In genomic region chr5:388266-389196, GRCh38 we compare ENCODE assay signal across 12 cellular contexts. TPM values are rescaled to one million over a fixed set of nuclear protein-coding genes. Genes with fewer than 3 reads are reported as not detected.
DNase-seq lines count a peak whose midpoint lies in the region; FAIRE-seq and TF ChIP-seq lines count a peak whose summit lies in the region.
"Had no signal": no experiment of that assay in that cellular context is flagged by ENCODE, and none has a peak within 500 bp of the region (broad histone marks: within the 10 kb centered on the region; RNA-seq: fewer than 3 reads in every experiment).

No MANE protein-coding gene starts in this region.

- in situ Hi-C loops in transverse colon (cut with MboI; ENCODE audit: low pct_ligation_motif_present in 1 of 4, low pct_unique_long_range_greater_than_20kb in 1 of 4, low sequenced_read_pairs in 3 of 4), result no loop called here

- peaks cover 11% of the 10 kb centered on the region for H3K9me3 Mint-ChIP-seq in chondrocyte (ENCODE audit: low read depth)

- TF ChIP-seq CTCF in GM10266 (IDR thresholded peaks at IDR 0.05; ENCODE audit: control insufficient read depth, insufficient read depth, low read depth, missing control alignments) (no peak), chondrocyte (IDR thresholded peaks at IDR 0.05) (no peak), transverse colon (IDR thresholded peaks at IDR 0.05) (no peak)

- no peak overlapping the region for H3K23ac ChIP-seq in trophoblast cell (ENCODE audit: low read length)

- H3K9me3 ChIP-seq in trophoblast cell (ENCODE audit: insufficient read depth, low read depth, low read length) (no peaks in the 10 kb centered on the region), small intestine (ENCODE audit: control insufficient read depth, low read depth) (no peaks in the 10 kb centered on the region), transverse colon (peaks cover 7 to 10% of the 10 kb centered on the region in 2 donors)

- intact Hi-C loops in transverse colon (cut with DNase I; ENCODE audit: low total_unique reads), result no loop called here

- no peak overlapping the region for H3K4ac ChIP-seq in trophoblast cell (ENCODE audit: low read depth, low read length)

- H2AFZ ChIP-seq in trophoblast cell (ENCODE audit: insufficient read depth, low read length, poor library complexity), result no peak overlapping the region

- no CpG with 5 or more reads among the region's 34 CpGs for whole genome bisulfite sequencing in trophoblast cell (ENCODE audit: extremely low coverage, insufficient coverage, insufficient read length)
- 77 to 87% (median 85%) methylated on average over 34 of the region's 34 CpGs for WGBS in small intestine, 3 donors
- 20 to 87% methylated on average over 1 to 27 of the region's 34 CpGs for WGBS in transverse colon (ENCODE audit: low coverage in 1 of 2), 2 donors

- H3K36me3 Mint-ChIP-seq in chondrocyte (ENCODE audit: low read depth), result peaks cover 15% of the 10 kb centered on the region

- H3K14ac ChIP-seq in trophoblast cell (ENCODE audit: low read length), result peak overlapping the region; percentile 60

- H2BK12ac ChIP-seq in trophoblast cell (ENCODE audit: low read length), result peak overlapping the region; percentile 13

- H3K27ac ChIP-seq in trophoblast cell (ENCODE audit: low read depth, low read length) (no peak overlapping the region), small intestine (ENCODE audit: low read depth in 1 of 2, low read length in 1 of 2) (no peak overlapping the region), transverse colon (no peak overlapping the region)

- H2AK5ac ChIP-seq in trophoblast cell (ENCODE audit: low read length), result peak overlapping the region; percentile 6

- no peaks in the 10 kb centered on the region for H3K36me3 ChIP-seq in trophoblast cell (ENCODE audit: control insufficient read depth in 1 of 2, insufficient read depth in 2 of 2, low read length in 2 of 2)
- no peaks in the 10 kb centered on the region for H3K36me3 ChIP-seq in small intestine (ENCODE audit: control insufficient read depth in 2 of 2, insufficient read depth in 2 of 2, low read length in 2 of 2)
- H3K36me3 ChIP-seq in transverse colon, result no peaks in the 10 kb centered on the region

- H3K4me1 ChIP-seq in trophoblast cell (ENCODE audit: control insufficient read depth in 1 of 2, insufficient read depth in 2 of 2, low read length in 2 of 2) (peaks cover 15 to 23% of the 10 kb centered on the region in 2 experiments), small intestine (ENCODE audit: control insufficient read depth in 2 of 2, insufficient read depth in 1 of 2, low read depth in 1 of 2, low read length in 1 of 2) (no peaks in the 10 kb centered on the region), transverse colon (peaks cover 0 to 10% (median 0%) of the 10 kb centered on the region in 4 donors)

- H3K79me1 ChIP-seq in trophoblast cell (ENCODE audit: low read length), result peaks cover 23% of the 10 kb centered on the region

- H3K27me3 ChIP-seq in trophoblast cell (ENCODE audit: insufficient read depth, low read length), result no peaks in the 10 kb centered on the region
- H3K27me3 ChIP-seq in small intestine (ENCODE audit: control insufficient read depth in 2 of 2, insufficient read depth in 2 of 2, low read length in 2 of 2), result no peaks in the 10 kb centered on the region
- H3K27me3 ChIP-seq in transverse colon, result no peaks in the 10 kb centered on the region

- no peak overlapping the region for H4K12ac ChIP-seq in trophoblast cell (ENCODE audit: low read depth, low read length)

- peak overlapping the region; percentile 23 for H4K8ac ChIP-seq in trophoblast cell (ENCODE audit: low read depth, low read length)

- FAIRE-seq in small intestine (lab: Jason Lieb, UNC), result no peak

- H2BK5ac ChIP-seq in trophoblast cell (ENCODE audit: low read depth, low read length, poor library complexity), result no peak overlapping the region

- H3K4me3 ChIP-seq in trophoblast cell (ENCODE audit: low read depth, low read length) (no peak overlapping the region), small intestine (ENCODE audit: low read depth in 1 of 2, low read length in 2 of 2) (no peak overlapping the region), transverse colon (no peak overlapping the region)

- TF ChIP-seq EP300 in transverse colon (IDR thresholded peaks at IDR 0.05; ENCODE audit: low read depth), result no peak

- DNase-seq in COLO668 (lab: John Stamatoyannopoulos, UW; ENCODE audit: unreplicated experiment) (peak; percentile 53), GM10266 (ENCODE audit: extremely low spot score) (peak; percentile 12), chondrocyte (ENCODE audit: low spot score) (peak; percentile 53), trophoblast cell (peak in 1 of 2 donors; percentile 17), small intestine (no peak), SKM-1 (lab: John Stamatoyannopoulos, UW; ENCODE audit: unreplicated experiment) (no peak), transverse colon (no peak)
- DNase-seq: CD4-positive, alpha-beta T cell; central memory CD4-positive, alpha-beta T cell; NCI-H1436; NCI-H748 treated with DMSO at 0.1 percent for 48 hours had no signal

- H4K91ac ChIP-seq in trophoblast cell (ENCODE audit: low read depth, low read length), result peak overlapping the region; percentile 70

- H3K9ac ChIP-seq in trophoblast cell (ENCODE audit: low read length), result no peak overlapping the region

- no peak overlapping the region for H3K4me3 Mint-ChIP-seq in chondrocyte (ENCODE audit: unreplicated experiment)
- H3K4me3 Mint-ChIP-seq: activated naive CD8-positive, alpha-beta T cell; CD4-positive, alpha-beta T cell had no signal

- H3K27ac Mint-ChIP-seq in chondrocyte (ENCODE audit: unreplicated experiment), result no peak overlapping the region
- H3K27ac Mint-ChIP-seq: activated naive CD8-positive, alpha-beta T cell; CD4-positive, alpha-beta T cell had no signal

- H3K27me3 Mint-ChIP-seq in chondrocyte (ENCODE audit: low read depth), result no peaks in the 10 kb centered on the region
- H3K27me3 Mint-ChIP-seq: activated naive CD8-positive, alpha-beta T cell had no signal

- H3K4me2 ChIP-seq in trophoblast cell (ENCODE audit: low read length), result no peak overlapping the region

- H3K18ac ChIP-seq in trophoblast cell (ENCODE audit: low read length), result no peak overlapping the region

- peaks cover 2% of the 10 kb centered on the region for H3K79me2 ChIP-seq in trophoblast cell (ENCODE audit: control insufficient read depth, insufficient read depth, low read length, poor library complexity)

- TF ChIP-seq POLR2A in transverse colon (IDR thresholded peaks at IDR 0.05), result no peak

- no peak overlapping the region for H2BK120ac ChIP-seq in trophoblast cell (ENCODE audit: insufficient read depth, low read length, poor library complexity)

- H3K4me1 Mint-ChIP-seq in chondrocyte (ENCODE audit: low read depth), result peaks cover 23% of the 10 kb centered on the region

RNA-seq across cellular contexts. Expression of gene EXOC3, which starts 54.4 kb away (rescaled TPM):
- total RNA-seq in chondrocyte (39.4 to 58.1 TPM (median 43.3 TPM) in 3 replicates), transverse colon (100 to 1,000 TPM in 1 of 4 donors, 10 to 100 TPM in 3; 69.9 to 240 (median 76.1) TPM)
- 24.0 and 24.2 TPM in 2 replicates for polyA plus RNA-seq in trophoblast cell (2013)
- polyA plus RNA-seq in small intestine, result 10 to 100 TPM; 47.2 to 85.7 (median 70.5) TPM

Comparison
In these comparisons a context has a peak if more than half of its experiments do, and no peak if none do; other contexts are left out.
1. DNase-seq: peak in COLO668 (single experiment), GM10266 (single experiment) and chondrocyte (single experiment); none in small intestine (single experiment), SKM-1 (single experiment) and transverse colon (single experiment).